Comparison of ENCODE assay signal across 1 cellular context in the genomic region with DNA sequence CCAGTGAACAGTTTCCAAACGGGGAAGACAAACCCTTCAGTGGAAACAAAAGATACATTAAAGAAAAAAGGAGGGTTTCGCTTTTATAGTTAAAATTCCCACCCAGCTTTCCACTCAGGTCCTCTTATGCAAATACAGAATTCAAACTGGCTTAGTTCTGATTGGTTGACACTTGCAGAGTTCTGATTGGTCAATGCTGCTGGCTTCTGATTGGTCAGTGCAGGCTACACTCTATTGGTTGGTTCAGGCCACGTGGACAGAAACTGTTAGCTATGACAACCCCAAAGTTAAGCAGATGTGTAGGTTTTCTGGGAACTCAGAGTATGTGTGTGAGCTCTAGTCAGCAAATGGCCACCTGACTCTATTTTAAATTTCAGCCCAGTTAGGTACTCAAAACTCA.
TF ChIP-seq lines count a peak whose summit lies in the region.

No MANE protein-coding gene starts in this region.

TF ChIP-seq in K562, 482 proteins besides CTCF, POLR2A, EP300 and RAD21 (continued from another document and continues in another):
- TF ChIP-seq, protein P1, sequence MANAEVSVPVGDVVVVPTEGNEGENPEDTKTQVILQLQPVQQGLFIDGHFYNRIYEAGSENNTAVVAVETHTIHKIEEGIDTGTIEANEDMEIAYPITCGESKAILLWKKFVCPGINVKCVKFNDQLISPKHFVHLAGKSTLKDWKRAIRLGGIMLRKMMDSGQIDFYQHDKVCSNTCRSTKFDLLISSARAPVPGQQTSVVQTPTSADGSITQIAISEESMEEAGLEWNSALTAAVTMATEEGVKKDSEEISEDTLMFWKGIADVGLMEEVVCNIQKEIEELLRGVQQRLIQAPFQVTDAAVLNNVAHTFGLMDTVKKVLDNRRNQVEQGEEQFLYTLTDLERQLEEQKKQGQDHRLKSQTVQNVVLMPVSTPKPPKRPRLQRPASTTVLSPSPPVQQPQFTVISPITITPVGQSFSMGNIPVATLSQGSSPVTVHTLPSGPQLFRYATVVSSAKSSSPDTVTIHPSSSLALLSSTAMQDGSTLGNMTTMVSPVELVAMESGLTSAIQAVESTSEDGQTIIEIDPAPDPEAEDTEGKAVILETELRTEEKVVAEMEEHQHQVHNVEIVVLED (CRISPR knock-in tag; IDR thresholded peaks at IDR 0.05): no peak
- TF ChIP-seq NR3C1 (CRISPR knock-in tag; IDR thresholded peaks at IDR 0.05): no peak
- TF ChIP-seq SAP30 (IDR thresholded peaks at IDR 0.05; ENCODE audit: borderline replicate concordance, insufficient read depth, low read depth, low read length, poor library complexity, severe bottlenecking): no peak
- no peak for TF ChIP-seq ZNF174 (CRISPR knock-in tag; IDR thresholded peaks at IDR 0.05)
- peak; percentile 84 for TF ChIP-seq NFYB (IDR thresholded peaks at IDR 0.05; ENCODE audit: extremely low read depth, insufficient read length)
- TF ChIP-seq HDAC2 (IDR thresholded peaks at IDR 0.05): no peak
- TF ChIP-seq ZSCAN29 (IDR thresholded peaks at IDR 0.05): no peak
- no peak for TF ChIP-seq EWSR1 (IDR thresholded peaks at IDR 0.05; ENCODE audit: borderline replicate concordance, low read depth, partially characterized antibody)
- TF ChIP-seq RAD51 (IDR thresholded peaks at IDR 0.05; ENCODE audit: borderline replicate concordance, low read depth): peak; percentile 53
- no peak for TF ChIP-seq CBFA2T2 (conservative IDR thresholded peaks at IDR 0.05)
- no peak for TF ChIP-seq KAT8 (IDR thresholded peaks at IDR 0.05; ENCODE audit: low read depth)
- TF ChIP-seq NCOA4 (IDR thresholded peaks at IDR 0.05; ENCODE audit: partially characterized antibody): no peak
- peak; percentile 54 for TF ChIP-seq FOS (IDR thresholded peaks at IDR 0.05; ENCODE audit: extremely low read depth, insufficient read length)
- TF ChIP-seq, protein P2, sequence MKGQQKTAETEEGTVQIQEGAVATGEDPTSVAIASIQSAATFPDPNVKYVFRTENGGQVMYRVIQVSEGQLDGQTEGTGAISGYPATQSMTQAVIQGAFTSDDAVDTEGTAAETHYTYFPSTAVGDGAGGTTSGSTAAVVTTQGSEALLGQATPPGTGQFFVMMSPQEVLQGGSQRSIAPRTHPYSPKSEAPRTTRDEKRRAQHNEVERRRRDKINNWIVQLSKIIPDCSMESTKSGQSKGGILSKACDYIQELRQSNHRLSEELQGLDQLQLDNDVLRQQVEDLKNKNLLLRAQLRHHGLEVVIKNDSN (CRISPR knock-in tag; IDR thresholded peaks at IDR 0.05): peak; percentile 71
- no peak for TF ChIP-seq MTA2 (IDR thresholded peaks at IDR 0.05; ENCODE audit: low read depth)
- TF ChIP-seq ZNF695 (CRISPR knock-in tag; IDR thresholded peaks at IDR 0.05): no peak
- peak; percentile 87 for TF ChIP-seq CC2D1A (IDR thresholded peaks at IDR 0.05)
- TF ChIP-seq, protein P3, sequence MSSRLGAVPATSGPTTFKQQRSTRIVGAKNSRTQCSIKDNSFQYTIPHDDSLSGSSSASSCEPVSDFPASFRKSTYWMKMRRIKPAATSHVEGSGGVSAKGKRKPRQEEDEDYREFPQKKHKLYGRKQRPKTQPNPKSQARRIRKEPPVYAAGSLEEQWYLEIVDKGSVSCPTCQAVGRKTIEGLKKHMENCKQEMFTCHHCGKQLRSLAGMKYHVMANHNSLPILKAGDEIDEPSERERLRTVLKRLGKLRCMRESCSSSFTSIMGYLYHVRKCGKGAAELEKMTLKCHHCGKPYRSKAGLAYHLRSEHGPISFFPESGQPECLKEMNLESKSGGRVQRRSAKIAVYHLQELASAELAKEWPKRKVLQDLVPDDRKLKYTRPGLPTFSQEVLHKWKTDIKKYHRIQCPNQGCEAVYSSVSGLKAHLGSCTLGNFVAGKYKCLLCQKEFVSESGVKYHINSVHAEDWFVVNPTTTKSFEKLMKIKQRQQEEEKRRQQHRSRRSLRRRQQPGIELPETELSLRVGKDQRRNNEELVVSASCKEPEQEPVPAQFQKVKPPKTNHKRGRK (tag; IDR thresholded peaks at IDR 0.05): no peak
- no peak for TF ChIP-seq GABPB1 (CRISPR knock-in tag; IDR thresholded peaks at IDR 0.05)
- TF ChIP-seq XRCC3 (IDR thresholded peaks at IDR 0.05): no peak
- TF ChIP-seq, protein P4, sequence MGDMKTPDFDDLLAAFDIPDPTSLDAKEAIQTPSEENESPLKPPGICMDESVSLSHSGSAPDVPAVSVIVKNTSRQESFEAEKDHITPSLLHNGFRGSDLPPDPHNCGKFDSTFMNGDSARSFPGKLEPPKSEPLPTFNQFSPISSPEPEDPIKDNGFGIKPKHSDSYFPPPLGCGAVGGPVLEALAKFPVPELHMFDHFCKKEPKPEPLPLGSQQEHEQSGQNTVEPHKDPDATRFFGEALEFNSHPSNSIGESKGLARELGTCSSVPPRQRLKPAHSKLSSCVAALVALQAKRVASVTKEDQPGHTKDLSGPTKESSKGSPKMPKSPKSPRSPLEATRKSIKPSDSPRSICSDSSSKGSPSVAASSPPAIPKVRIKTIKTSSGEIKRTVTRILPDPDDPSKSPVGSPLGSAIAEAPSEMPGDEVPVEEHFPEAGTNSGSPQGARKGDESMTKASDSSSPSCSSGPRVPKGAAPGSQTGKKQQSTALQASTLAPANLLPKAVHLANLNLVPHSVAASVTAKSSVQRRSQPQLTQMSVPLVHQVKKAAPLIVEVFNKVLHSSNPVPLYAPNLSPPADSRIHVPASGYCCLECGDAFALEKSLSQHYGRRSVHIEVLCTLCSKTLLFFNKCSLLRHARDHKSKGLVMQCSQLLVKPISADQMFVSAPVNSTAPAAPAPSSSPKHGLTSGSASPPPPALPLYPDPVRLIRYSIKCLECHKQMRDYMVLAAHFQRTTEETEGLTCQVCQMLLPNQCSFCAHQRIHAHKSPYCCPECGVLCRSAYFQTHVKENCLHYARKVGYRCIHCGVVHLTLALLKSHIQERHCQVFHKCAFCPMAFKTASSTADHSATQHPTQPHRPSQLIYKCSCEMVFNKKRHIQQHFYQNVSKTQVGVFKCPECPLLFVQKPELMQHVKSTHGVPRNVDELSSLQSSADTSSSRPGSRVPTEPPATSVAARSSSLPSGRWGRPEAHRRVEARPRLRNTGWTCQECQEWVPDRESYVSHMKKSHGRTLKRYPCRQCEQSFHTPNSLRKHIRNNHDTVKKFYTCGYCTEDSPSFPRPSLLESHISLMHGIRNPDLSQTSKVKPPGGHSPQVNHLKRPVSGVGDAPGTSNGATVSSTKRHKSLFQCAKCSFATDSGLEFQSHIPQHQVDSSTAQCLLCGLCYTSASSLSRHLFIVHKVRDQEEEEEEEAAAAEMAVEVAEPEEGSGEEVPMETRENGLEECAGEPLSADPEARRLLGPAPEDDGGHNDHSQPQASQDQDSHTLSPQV (IDR thresholded peaks at IDR 0.05): no peak
- TF ChIP-seq FUS (optimal IDR thresholded peaks at IDR 0.05; ENCODE audit: low read depth, low read length): no peak
- no peak for TF ChIP-seq ZBTB1 (CRISPR knock-in tag; IDR thresholded peaks at IDR 0.05; ENCODE audit: borderline replicate concordance, low read depth)
- no peak for TF ChIP-seq ZNF507 (tag; conservative IDR thresholded peaks at IDR 0.05)
- no peak for TF ChIP-seq NFIX (CRISPR knock-in tag; IDR thresholded peaks at IDR 0.05; ENCODE audit: low read depth)
- no peak for TF ChIP-seq SRSF9 (IDR thresholded peaks at IDR 0.05; ENCODE audit: borderline replicate concordance, low read depth, low read length)
- TF ChIP-seq STAG1 (CRISPR knock-in tag; IDR thresholded peaks at IDR 0.05; ENCODE audit: borderline replicate concordance): no peak
- TF ChIP-seq ASH1L (IDR thresholded peaks at IDR 0.05; ENCODE audit: borderline replicate concordance, low read depth, partially characterized antibody): peak; percentile 77
- TF ChIP-seq PTBP1 (IDR thresholded peaks at IDR 0.05; ENCODE audit: low read depth, low read length): no peak
- no peak for TF ChIP-seq OTX1 (CRISPR knock-in tag; IDR thresholded peaks at IDR 0.05)
- TF ChIP-seq CXXC5 (CRISPR knock-in tag; IDR thresholded peaks at IDR 0.05): no peak
- peak; percentile 67; the same call in 1 of the 2 replicates for TF ChIP-seq FOXM1 (IDR thresholded peaks at IDR 0.05; ENCODE audit: low read depth)
- no peak for TF ChIP-seq FOXM1 (CRISPR knock-in tag; IDR thresholded peaks at IDR 0.05; ENCODE audit: low read depth)
- TF ChIP-seq BDP1 (IDR thresholded peaks at IDR 0.05; ENCODE audit: insufficient read depth, insufficient read length): no peak
- TF ChIP-seq ZNF766 (CRISPR knock-in tag; conservative IDR thresholded peaks at IDR 0.05): no peak
- TF ChIP-seq PHF21A (IDR thresholded peaks at IDR 0.05; ENCODE audit: borderline replicate concordance, low read depth): no peak
- TF ChIP-seq, protein P5, sequence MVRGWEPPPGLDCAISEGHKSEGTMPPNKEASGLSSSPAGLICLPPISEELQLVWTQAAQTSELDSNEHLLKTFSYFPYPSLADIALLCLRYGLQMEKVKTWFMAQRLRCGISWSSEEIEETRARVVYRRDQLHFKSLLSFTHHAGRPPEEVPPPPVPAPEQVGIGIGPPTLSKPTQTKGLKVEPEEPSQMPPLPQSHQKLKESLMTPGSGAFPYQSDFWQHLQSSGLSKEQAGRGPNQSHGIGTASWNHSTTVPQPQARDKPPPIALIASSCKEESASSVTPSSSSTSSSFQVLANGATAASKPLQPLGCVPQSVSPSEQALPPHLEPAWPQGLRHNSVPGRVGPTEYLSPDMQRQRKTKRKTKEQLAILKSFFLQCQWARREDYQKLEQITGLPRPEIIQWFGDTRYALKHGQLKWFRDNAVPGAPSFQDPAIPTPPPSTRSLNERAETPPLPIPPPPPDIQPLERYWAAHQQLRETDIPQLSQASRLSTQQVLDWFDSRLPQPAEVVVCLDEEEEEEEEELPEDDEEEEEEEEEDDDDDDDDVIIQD (CRISPR knock-in tag; IDR thresholded peaks at IDR 0.05): no peak
- no peak for TF ChIP-seq ZNF224 (CRISPR knock-in tag; IDR thresholded peaks at IDR 0.05)
- no peak for TF ChIP-seq STAT5B (CRISPR knock-in tag; IDR thresholded peaks at IDR 0.05)
- no peak for TF ChIP-seq ZNF41 (CRISPR knock-in tag; conservative IDR thresholded peaks at IDR 0.05)
- TF ChIP-seq RBM25 (IDR thresholded peaks at IDR 0.05; ENCODE audit: low read depth, low read length, severe bottlenecking): peak; percentile 97
- TF ChIP-seq SP1 (CRISPR knock-in tag; IDR thresholded peaks at IDR 0.05): no peak
- TF ChIP-seq, protein P6, sequence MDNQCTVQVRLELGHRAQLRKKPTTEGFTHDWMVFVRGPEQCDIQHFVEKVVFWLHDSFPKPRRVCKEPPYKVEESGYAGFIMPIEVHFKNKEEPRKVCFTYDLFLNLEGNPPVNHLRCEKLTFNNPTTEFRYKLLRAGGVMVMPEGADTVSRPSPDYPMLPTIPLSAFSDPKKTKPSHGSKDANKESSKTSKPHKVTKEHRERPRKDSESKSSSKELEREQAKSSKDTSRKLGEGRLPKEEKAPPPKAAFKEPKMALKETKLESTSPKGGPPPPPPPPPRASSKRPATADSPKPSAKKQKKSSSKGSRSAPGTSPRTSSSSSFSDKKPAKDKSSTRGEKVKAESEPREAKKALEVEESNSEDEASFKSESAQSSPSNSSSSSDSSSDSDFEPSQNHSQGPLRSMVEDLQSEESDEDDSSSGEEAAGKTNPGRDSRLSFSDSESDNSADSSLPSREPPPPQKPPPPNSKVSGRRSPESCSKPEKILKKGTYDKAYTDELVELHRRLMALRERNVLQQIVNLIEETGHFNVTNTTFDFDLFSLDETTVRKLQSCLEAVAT (IDR thresholded peaks at IDR 0.05): 0 out of 4 replicates have a peak, but pooled peaks of 1 of the 2 experiments have one; percentile 57
- TF ChIP-seq CREB1 (IDR thresholded peaks at IDR 0.05): no peak
- no peak for TF ChIP-seq CREB1 (CRISPR knock-in tag; IDR thresholded peaks at IDR 0.05)
- TF ChIP-seq ZNF785 (CRISPR knock-in tag; IDR thresholded peaks at IDR 0.05): no peak
- TF ChIP-seq, protein P7, sequence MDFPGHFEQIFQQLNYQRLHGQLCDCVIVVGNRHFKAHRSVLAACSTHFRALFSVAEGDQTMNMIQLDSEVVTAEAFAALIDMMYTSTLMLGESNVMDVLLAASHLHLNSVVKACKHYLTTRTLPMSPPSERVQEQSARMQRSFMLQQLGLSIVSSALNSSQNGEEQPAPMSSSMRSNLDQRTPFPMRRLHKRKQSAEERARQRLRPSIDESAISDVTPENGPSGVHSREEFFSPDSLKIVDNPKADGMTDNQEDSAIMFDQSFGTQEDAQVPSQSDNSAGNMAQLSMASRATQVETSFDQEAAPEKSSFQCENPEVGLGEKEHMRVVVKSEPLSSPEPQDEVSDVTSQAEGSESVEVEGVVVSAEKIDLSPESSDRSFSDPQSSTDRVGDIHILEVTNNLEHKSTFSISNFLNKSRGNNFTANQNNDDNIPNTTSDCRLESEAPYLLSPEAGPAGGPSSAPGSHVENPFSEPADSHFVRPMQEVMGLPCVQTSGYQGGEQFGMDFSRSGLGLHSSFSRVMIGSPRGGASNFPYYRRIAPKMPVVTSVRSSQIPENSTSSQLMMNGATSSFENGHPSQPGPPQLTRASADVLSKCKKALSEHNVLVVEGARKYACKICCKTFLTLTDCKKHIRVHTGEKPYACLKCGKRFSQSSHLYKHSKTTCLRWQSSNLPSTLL (IDR thresholded peaks at IDR 0.05): no peak
